28 cellular contexts compared by ENCODE assay signal in genomic region chr10:35605191-35605590, GRCh38. TPM values are rescaled to one million over a fixed set of nuclear protein-coding genes. Genes with fewer than 3 reads are reported as not detected.
DNase-seq lines count a peak whose midpoint lies in the region; ATAC-seq, FAIRE-seq and TF ChIP-seq lines count a peak whose summit lies in the region.
"Had no signal": no experiment of that assay in that cellular context is flagged by ENCODE, and none has a peak within 500 bp of the region (broad histone marks: within the 10 kb centered on the region; RNA-seq: fewer than 3 reads in every experiment).

A gene with protein sequence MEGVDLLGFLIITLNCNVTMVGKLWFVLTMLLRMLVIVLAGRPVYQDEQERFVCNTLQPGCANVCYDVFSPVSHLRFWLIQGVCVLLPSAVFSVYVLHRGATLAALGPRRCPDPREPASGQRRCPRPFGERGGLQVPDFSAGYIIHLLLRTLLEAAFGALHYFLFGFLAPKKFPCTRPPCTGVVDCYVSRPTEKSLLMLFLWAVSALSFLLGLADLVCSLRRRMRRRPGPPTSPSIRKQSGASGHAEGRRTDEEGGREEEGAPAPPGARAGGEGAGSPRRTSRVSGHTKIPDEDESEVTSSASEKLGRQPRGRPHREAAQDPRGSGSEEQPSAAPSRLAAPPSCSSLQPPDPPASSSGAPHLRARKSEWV (plus strand): TSS chr10:35605341. CDS start chr10:35605568, 227 bp downstream.

- no peak within 1 kb of the TSS for H3K18ac ChIP-seq in neuronal stem cell (ENCODE audit: low read length)

- no peak within 1 kb of the TSS for H3K23ac ChIP-seq in neuronal stem cell (ENCODE audit: low read depth, low read length, poor library complexity)

- H3K4me3 Mint-ChIP-seq in WTC11, result no peak within 1 kb of the TSS
- H3K4me3 Mint-ChIP-seq: CD4-positive, CD25-positive, alpha-beta regulatory T cell; GM23338 had no signal

- 0 out of 3 replicates have a peak, but pooled peaks cover 3% of the 10 kb centered on the region for H3K4me1 ChIP-seq in A549
- no peaks in the 10 kb centered on the region for H3K4me1 ChIP-seq in neuronal stem cell (ENCODE audit: control insufficient read depth in 2 of 2, insufficient read depth in 1 of 2, low read depth in 1 of 2, low read length in 2 of 2)
- H3K4me1 ChIP-seq: BLaER1, SJCRH30 had no signal

- H3K79me1 ChIP-seq in neuronal stem cell (ENCODE audit: low read depth, low read length), result no peaks in the 10 kb centered on the region

- peaks cover 28% of the 10 kb centered on the region for H3K27me3 Mint-ChIP-seq in WTC11 (ENCODE audit: low read depth)

- no peak within 1 kb of the TSS for H2AK5ac ChIP-seq in neuronal stem cell (ENCODE audit: low read depth, low read length)

- H2BK5ac ChIP-seq in neuronal stem cell (ENCODE audit: low read length), result no peak within 1 kb of the TSS

- H3K9ac ChIP-seq in neuronal stem cell (ENCODE audit: low read depth, low read length, poor library complexity), result no peak within 1 kb of the TSS
- H3K9ac ChIP-seq: BLaER1 had no signal

- H2BK12ac ChIP-seq in neuronal stem cell (ENCODE audit: low read length), result no peak within 1 kb of the TSS

- peaks cover 0 to 5% (median 0%) of the 10 kb centered on the region in 3 experiments for H3K27me3 ChIP-seq in neuronal stem cell (ENCODE audit: control insufficient read depth in 3 of 3, insufficient read depth in 3 of 3, low read depth in 1 of 3, low read length in 3 of 3)
- H3K27me3 ChIP-seq: BLaER1, SJCRH30 had no signal

- POLR2A ChIA-PET in A549 (lab: Yijun Ruan, JAX) (no interaction called here), WTC11 (lab: Charles Lee) (no interaction called here)

- H3K27ac Mint-ChIP-seq in WTC11, result no peak within 1 kb of the TSS
- H3K27ac Mint-ChIP-seq: GM23338, IgD-negative memory B cell had no signal

- H3K14ac ChIP-seq in neuronal stem cell (ENCODE audit: low read length), result no peak within 1 kb of the TSS

- TF ChIP-seq POLR2A in A549 (IDR thresholded peaks at IDR 0.05; ENCODE audit: low read length), result no peak

- no peaks in the 10 kb centered on the region for H3K36me3 ChIP-seq in neuronal stem cell (replicated peaks in 1 of 2; ENCODE audit: control insufficient read depth in 2 of 2, insufficient read depth in 2 of 2, low read length in 2 of 2)
- H3K36me3 ChIP-seq: BLaER1, SJCRH30 had no signal

- H2BK15ac ChIP-seq in neuronal stem cell (ENCODE audit: low read length), result no peak within 1 kb of the TSS

- H2BK120ac ChIP-seq in neuronal stem cell (ENCODE audit: low read depth, low read length), result no peak within 1 kb of the TSS

- H3K9me3 ChIP-seq in A549, result peaks cover 4% of the 10 kb centered on the region; the same call in 2 of the 3 replicates
- H3K9me3 ChIP-seq in neuronal stem cell (replicated peaks in 1 of 2; ENCODE audit: control insufficient read depth in 2 of 2, insufficient read depth in 1 of 2, low read depth in 1 of 2, low read length in 2 of 2), result peaks cover 0 to 4% of the 10 kb centered on the region in 2 donors

- H3K9me3 Mint-ChIP-seq in WTC11, result peaks cover 20% of the 10 kb centered on the region

- H3K4me3 ChIP-seq in A549, result no peak within 1 kb of the TSS
- no peak within 1 kb of the TSS for H3K4me3 ChIP-seq in neuronal stem cell (ENCODE audit: low read length in 2 of 2)
- H3K4me3 ChIP-seq: BLaER1, GM12878, GM23338, SJCRH30 had no signal

- H3K4ac ChIP-seq in neuronal stem cell (ENCODE audit: low read length), result no peak within 1 kb of the TSS

- H4K8ac ChIP-seq in neuronal stem cell (ENCODE audit: low read depth, low read length), result no peak within 1 kb of the TSS

- no peak for TF ChIP-seq EP300 in A549 (IDR thresholded peaks at IDR 0.05)

- peak; percentile 28 to 42; a peak in 2 of 6 replicates for ATAC-seq in A549
- peak; percentile 38; the same call in 1 of the 2 replicates for ATAC-seq in WTC11
- ATAC-seq: GM12878, GM23338, PC-3, Right ventricle myocardium inferior, SK-N-SH treated with all-trans-retinoic acid at 6 μM for 48 hours had no signal

- H3K27ac ChIP-seq in A549, result no peak within 1 kb of the TSS
- H3K27ac ChIP-seq in neuronal stem cell (replicated peaks; ENCODE audit: low read length), result no peak within 1 kb of the TSS
- H3K27ac ChIP-seq: BLaER1, SJCRH30 had no signal

- CTCF ChIA-PET in A549 (lab: Yijun Ruan, JAX) (no interaction called here), WTC11 (lab: Charles Lee) (interaction anchor here (0.9 kb wide), 1 partner anchor 11 kb away, joined by 3 read pairs; no protein-coding TSS in a partner anchor)

- peaks cover 3% of the 10 kb centered on the region for H3K4me1 Mint-ChIP-seq in WTC11
- H3K4me1 Mint-ChIP-seq: GM23338 had no signal

- peaks cover 13% of the 10 kb centered on the region for H3K36me3 Mint-ChIP-seq in WTC11
- H3K36me3 Mint-ChIP-seq: CD4-positive, CD25-positive, alpha-beta regulatory T cell had no signal

- TF ChIP-seq RAD21 in A549 (conservative IDR thresholded peaks at IDR 0.05 in 1 of 2, IDR thresholded peaks at IDR 0.05 in 1 of 2), result no peak

- DNase-seq in A549 (ENCODE audit: low read depth in 1 of 2, low spot score in 1 of 2) (no peak), WTC11 (ENCODE audit: low spot score) (no peak), left kidney (ENCODE audit: low read depth, low spot score) (peak; percentile 7), neuronal stem cell (ENCODE audit: low spot score) (no peak), DMS53 (lab: John Stamatoyannopoulos, UW) (no peak), NOMO-1 treated with dmso at 0.1 percent for 144 hours (lab: John Stamatoyannopoulos, UW; ENCODE audit: unreplicated experiment) (no peak), kidney tubule cell (ENCODE audit: low spot score) (no peak)
- DNase-seq: 8988T; CD4-positive, CD25-positive, alpha-beta regulatory T cell; DMS153; GDM1; HCEC 1CT; NCI-H1092; NCI-H1436; NCI-H187; NCI-H2171 treated with DMSO at 0.1 percent for 48 hours; NCI-H524; NCI-H774; PC-3; SJCRH30 had no signal

- peak within 1 kb of the TSS; percentile 31 for H2AFZ ChIP-seq in neuronal stem cell (ENCODE audit: low read length)
- H2AFZ ChIP-seq: GM23338 had no signal

- FAIRE-seq in A549 (lab: Jason Lieb, UNC), result no peak
- FAIRE-seq: GM12878 had no signal

- no peak within 1 kb of the TSS for H3K4me2 ChIP-seq in A549
- H3K4me2 ChIP-seq in neuronal stem cell (ENCODE audit: insufficient read depth, low read length, poor library complexity, severe bottlenecking), result no peak within 1 kb of the TSS
- H3K4me2 ChIP-seq: BLaER1, GM23338 had no signal

- no peak within 1 kb of the TSS for H4K91ac ChIP-seq in neuronal stem cell (ENCODE audit: low read depth, low read length, poor library complexity)

- 70% methylated on average over 8 of the region's 8 CpGs for WGBS in A549 (ENCODE audit: missing lambda C conversion rate)
- no CpG with 5 or more reads among the region's 8 CpGs for whole genome bisulfite sequencing in neuronal stem cell (ENCODE audit: extremely low coverage in 2 of 2, insufficient read length in 2 of 2, insufficient replicate concordance in 1 of 2), 2 donors

- TF ChIP-seq CTCF in A549 (IDR thresholded peaks at IDR 0.05) (no peak), WTC11 (IDR thresholded peaks at IDR 0.05) (no peak)

TF ChIP-seq in A549, 52 proteins besides CTCF, POLR2A, EP300 and RAD21:
- TF ChIP-seq ZFP36 (IDR thresholded peaks at IDR 0.05; ENCODE audit: borderline replicate concordance, partially characterized antibody) (no peak), ZNF302 (CRISPR knock-in tag; IDR thresholded peaks at IDR 0.05) (no peak), TFCP2L1 (CRISPR knock-in tag; IDR thresholded peaks at IDR 0.05) (no peak), TP53 (CRISPR knock-in tag; IDR thresholded peaks at IDR 0.05) (no peak)
TF ChIP-seq in A549: peak in this region for 0.

TF ChIP-seq in WTC11, 78 proteins besides CTCF, POLR2A, EP300 and RAD21:
- TF ChIP-seq NR2C2 (CRISPR knock-in tag; IDR thresholded peaks at IDR 0.05), result no peak
- no peak for TF ChIP-seq EMX1 (CRISPR knock-in tag; IDR thresholded peaks at IDR 0.05)
- TF ChIP-seq ZMAT4 (CRISPR knock-in tag; IDR thresholded peaks at IDR 0.05), result no peak
- TF ChIP-seq, protein P1, sequence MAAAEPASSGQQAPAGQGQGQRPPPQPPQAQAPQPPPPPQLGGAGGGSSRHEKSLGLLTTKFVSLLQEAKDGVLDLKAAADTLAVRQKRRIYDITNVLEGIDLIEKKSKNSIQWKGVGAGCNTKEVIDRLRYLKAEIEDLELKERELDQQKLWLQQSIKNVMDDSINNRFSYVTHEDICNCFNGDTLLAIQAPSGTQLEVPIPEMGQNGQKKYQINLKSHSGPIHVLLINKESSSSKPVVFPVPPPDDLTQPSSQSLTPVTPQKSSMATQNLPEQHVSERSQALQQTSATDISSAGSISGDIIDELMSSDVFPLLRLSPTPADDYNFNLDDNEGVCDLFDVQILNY (CRISPR knock-in tag; IDR thresholded peaks at IDR 0.05), result no peak
- no peak for TF ChIP-seq ETV6 (CRISPR knock-in tag; IDR thresholded peaks at IDR 0.05)
- no peak for TF ChIP-seq NFATC4 (CRISPR knock-in tag; IDR thresholded peaks at IDR 0.05)
TF ChIP-seq in WTC11: peak in this region for 0.

RNA-seq across cellular contexts. Expression of the gene that starts here (rescaled TPM):
- polyA plus RNA-seq in A549 (2011; rRNA removed) (not detected in 2 replicates), A549 (2017; fragmentation: RNase III; extraction: RNeasy Plus Mini Kit Qiagen cat#74134 plus additional on column Dnase treatment) (0.05 TPM in 1 of 3 replicates, not detected in the others)
- polyA plus RNA-seq in A549 (2012; cell fraction: cytosol; rRNA removed), result 0.03 TPM in 1 of 2 replicates, not detected in the other
- 0.07 TPM in 2 replicates for polyA plus RNA-seq in A549 (2012; cell fraction: nucleus; rRNA removed)
- not detected in 2 replicates for polyA minus RNA-seq in A549 (2011; rRNA and poly(A)+ RNA removed)
- not detected in 3 replicates for total RNA-seq in WTC11 (2021)
- polyA plus RNA-seq in neuronal stem cell (2013, experiment 1 of 2), result not detected
- not detected for polyA plus RNA-seq in neuronal stem cell (2013, experiment 2 of 2)
- total RNA-seq: CD4-positive, CD25-positive, alpha-beta regulatory T cell; Daoy; GM12878; GM23338; Right ventricle myocardium inferior; RPMI7951 had no signal
- polyA plus RNA-seq: CD4-positive, CD25-positive, alpha-beta regulatory T cell; GM12878; GM23338; IgD-negative memory B cell had no signal

Comparison
In these comparisons a context has a peak if more than half of its experiments do, and no peak if none do; other contexts are left out.
1. Peak in ATAC-seq in A549; RNA of the gene not detected or under 1 TPM.
2. Peak in ATAC-seq in WTC11; RNA of the gene not detected or under 1 TPM.